17 cellular contexts compared by ENCODE assay signal in the genomic region with DNA sequence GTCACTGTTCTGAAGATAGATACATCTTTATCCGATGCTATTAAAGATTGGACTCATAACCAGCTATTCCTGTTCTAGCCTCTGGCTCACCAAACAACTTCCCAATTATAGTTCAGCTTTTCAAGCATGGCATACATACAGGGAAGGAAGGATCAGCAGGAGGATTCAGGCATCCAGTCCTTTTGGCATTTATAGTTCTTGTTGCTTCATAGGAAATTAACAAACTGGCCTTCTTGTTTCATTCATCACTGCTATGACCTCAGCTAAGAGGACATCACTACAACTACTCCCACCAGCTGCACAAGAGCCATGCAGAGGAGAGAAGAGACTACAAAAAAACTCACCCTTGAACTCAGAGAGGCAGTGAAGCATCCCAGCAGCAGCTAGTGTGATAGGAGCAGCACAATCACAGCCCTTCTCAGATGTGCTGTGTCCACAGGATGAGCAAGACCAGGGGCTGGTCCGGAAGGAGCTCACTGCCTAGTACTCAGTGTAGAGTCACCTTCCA.
DNase-seq lines count a peak whose midpoint lies in the region; ATAC-seq, FAIRE-seq and TF ChIP-seq lines count a peak whose summit lies in the region.
"Had no signal": no experiment of that assay in that cellular context is flagged by ENCODE, and none has a peak within 500 bp of the region (broad histone marks: within the 10 kb centered on the region; RNA-seq: fewer than 3 reads in every experiment).

No MANE protein-coding gene starts in this region.

- FAIRE-seq in GM19239 (lab: Jason Lieb, UNC), result no peak
- FAIRE-seq: A204.1, astrocyte, frontal cortex had no signal

- no peak overlapping the region for H3K9ac ChIP-seq in Karpas-422 (ENCODE audit: low read length)

- H3K9me2 ChIP-seq in Karpas-422 (replicated peaks; ENCODE audit: insufficient read depth, low read length), result no peaks in the 10 kb centered on the region

- peak; percentile 25 for DNase-seq in AG10803 (ENCODE audit: low read depth)
- DNase-seq in amniotic epithelial cell (ENCODE audit: low read depth), result peak; percentile 94
- no peak for DNase-seq in Right ventricle myocardium superior
- DNase-seq in osteoblast (ENCODE audit: insufficient read length, low spot score, missing footprints), result no peak
- DNase-seq in GM19239 (ENCODE audit: insufficient read length, low spot score), result no peak
- DNase-seq in KG1 (lab: John Stamatoyannopoulos, UW), result no peak
- no peak for DNase-seq in NCI-H748 treated with DMSO at 0.1 percent for 48 hours (lab: John Stamatoyannopoulos, UW)
- no peak for DNase-seq in Karpas-422
- DNase-seq: activated CD8-positive, alpha-beta memory T cell treated with anti-CD3 and anti-CD28 coated beads, Interleukin-2, amount 10 ng/mL, durations not matched to agents 7 days and 5 days; activated gamma-delta T cell; CD8-positive, alpha-beta T cell; NCI-H187; NCI-H510A had no signal

- H3K36me3 ChIP-seq in osteoblast (ENCODE audit: insufficient read depth, low read length) (no peaks in the 10 kb centered on the region), Karpas-422 (ENCODE audit: insufficient read depth, low read length) (no peaks in the 10 kb centered on the region)

- intact Hi-C loops in Right ventricle myocardium superior (cut with DNase I), result no loop called here

- no peak overlapping the region for H3K4me3 ChIP-seq in AG10803 (ENCODE audit: low read length)
- H3K4me3 ChIP-seq in osteoblast (ENCODE audit: insufficient read depth, low read length), result no peak overlapping the region
- no peak overlapping the region for H3K4me3 ChIP-seq in Karpas-422 (ENCODE audit: low read length)

- peak; percentile 81 for ATAC-seq in Right ventricle myocardium superior (ENCODE audit: poor library complexity)
- ATAC-seq: activated CD8-positive, alpha-beta memory T cell treated with anti-CD3 and anti-CD28 coated beads, Interleukin-2, amount 10 ng/mL, durations not matched to agents 7 days and 5 days; CD8-positive, alpha-beta T cell; WTC11 had no signal

- H3K79me2 ChIP-seq in osteoblast (ENCODE audit: insufficient read depth, low read length), result no peaks in the 10 kb centered on the region
- no peaks in the 10 kb centered on the region for H3K79me2 ChIP-seq in Karpas-422 (ENCODE audit: low read length)

- H3K4me2 ChIP-seq in osteoblast (ENCODE audit: insufficient read depth, low read length) (no peak overlapping the region), Karpas-422 (ENCODE audit: low read depth, low read length, poor library complexity, severe bottlenecking) (no peak overlapping the region)

- peak overlapping the region; percentile 39 for H2AFZ ChIP-seq in osteoblast (ENCODE audit: low read length)
- no peak overlapping the region for H2AFZ ChIP-seq in Karpas-422 (ENCODE audit: low read length)

- H3K4me1 ChIP-seq in osteoblast (ENCODE audit: insufficient read depth, low read length) (no peaks in the 10 kb centered on the region), Karpas-422 (ENCODE audit: low read length) (no peaks in the 10 kb centered on the region)

- H3K27ac ChIP-seq in osteoblast (ENCODE audit: low read depth, low read length) (no peak overlapping the region), Karpas-422 (ENCODE audit: low read length) (no peak overlapping the region)

- H3K9me3 ChIP-seq in osteoblast (ENCODE audit: low read depth, low read length), result no peaks in the 10 kb centered on the region
- H3K9me3 ChIP-seq in Karpas-422 (ENCODE audit: low read length), result no peaks in the 10 kb centered on the region

- TF ChIP-seq CTCF in AG10803 (conservative IDR thresholded peaks at IDR 0.05; ENCODE audit: low read length) (no peak), osteoblast (IDR thresholded peaks at IDR 0.05; ENCODE audit: extremely low read depth, low read depth, low read length) (no peak)

- H3K27me3 ChIP-seq in osteoblast (ENCODE audit: insufficient read depth, low read length) (no peaks in the 10 kb centered on the region), Karpas-422 (ENCODE audit: low read length) (no peaks in the 10 kb centered on the region)

- no peaks in the 10 kb centered on the region for H4K20me1 ChIP-seq in osteoblast (ENCODE audit: insufficient read depth, low read length)
- H4K20me1 ChIP-seq in Karpas-422 (ENCODE audit: insufficient read depth, low read depth, low read length), result no peaks in the 10 kb centered on the region

Comparison
In these comparisons a context has a peak if more than half of its experiments do, and no peak if none do; other contexts are left out.
1. DNase-seq: peak in AG10803 (single experiment) and amniotic epithelial cell (single experiment); none in Right ventricle myocardium superior (single experiment), osteoblast (single experiment), GM19239 (single experiment), KG1 (single experiment), NCI-H748 treated with DMSO at 0.1 percent for 48 hours (single experiment) and Karpas-422 (single experiment).